Comparison of ENCODE assay signal across 1 cellular context in the genomic region with DNA sequence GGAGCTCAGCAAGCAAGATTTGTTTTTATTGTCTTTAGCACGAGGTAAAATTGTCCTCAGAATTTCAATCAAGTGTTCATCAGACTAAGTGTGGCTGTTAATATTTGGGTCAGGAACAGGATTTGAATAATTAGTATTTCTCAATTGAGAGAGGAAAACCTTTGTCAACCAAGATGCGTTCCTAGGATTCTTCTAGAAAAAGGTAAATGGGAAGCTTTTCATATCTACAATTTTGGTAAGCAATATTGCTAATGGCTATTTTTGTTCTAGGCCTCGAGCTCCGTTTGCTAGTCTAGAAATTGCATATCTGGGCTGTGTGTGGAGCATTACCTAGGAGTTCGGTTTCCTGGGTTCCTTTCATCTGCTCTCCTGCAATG.
TF ChIP-seq lines count a peak whose summit lies in the region.

No MANE protein-coding gene starts in this region.

TF ChIP-seq in GM23338, 12 proteins besides CTCF, POLR2A, EP300 and RAD21 (continued from another document):
- TF ChIP-seq, protein P1, sequence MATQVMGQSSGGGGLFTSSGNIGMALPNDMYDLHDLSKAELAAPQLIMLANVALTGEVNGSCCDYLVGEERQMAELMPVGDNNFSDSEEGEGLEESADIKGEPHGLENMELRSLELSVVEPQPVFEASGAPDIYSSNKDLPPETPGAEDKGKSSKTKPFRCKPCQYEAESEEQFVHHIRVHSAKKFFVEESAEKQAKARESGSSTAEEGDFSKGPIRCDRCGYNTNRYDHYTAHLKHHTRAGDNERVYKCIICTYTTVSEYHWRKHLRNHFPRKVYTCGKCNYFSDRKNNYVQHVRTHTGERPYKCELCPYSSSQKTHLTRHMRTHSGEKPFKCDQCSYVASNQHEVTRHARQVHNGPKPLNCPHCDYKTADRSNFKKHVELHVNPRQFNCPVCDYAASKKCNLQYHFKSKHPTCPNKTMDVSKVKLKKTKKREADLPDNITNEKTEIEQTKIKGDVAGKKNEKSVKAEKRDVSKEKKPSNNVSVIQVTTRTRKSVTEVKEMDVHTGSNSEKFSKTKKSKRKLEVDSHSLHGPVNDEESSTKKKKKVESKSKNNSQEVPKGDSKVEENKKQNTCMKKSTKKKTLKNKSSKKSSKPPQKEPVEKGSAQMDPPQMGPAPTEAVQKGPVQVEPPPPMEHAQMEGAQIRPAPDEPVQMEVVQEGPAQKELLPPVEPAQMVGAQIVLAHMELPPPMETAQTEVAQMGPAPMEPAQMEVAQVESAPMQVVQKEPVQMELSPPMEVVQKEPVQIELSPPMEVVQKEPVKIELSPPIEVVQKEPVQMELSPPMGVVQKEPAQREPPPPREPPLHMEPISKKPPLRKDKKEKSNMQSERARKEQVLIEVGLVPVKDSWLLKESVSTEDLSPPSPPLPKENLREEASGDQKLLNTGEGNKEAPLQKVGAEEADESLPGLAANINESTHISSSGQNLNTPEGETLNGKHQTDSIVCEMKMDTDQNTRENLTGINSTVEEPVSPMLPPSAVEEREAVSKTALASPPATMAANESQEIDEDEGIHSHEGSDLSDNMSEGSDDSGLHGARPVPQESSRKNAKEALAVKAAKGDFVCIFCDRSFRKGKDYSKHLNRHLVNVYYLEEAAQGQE (IDR thresholded peaks at IDR 0.05; ENCODE audit: unreplicated experiment): no peak
- TF ChIP-seq ZNF331 (CRISPR knock-in tag; IDR thresholded peaks at IDR 0.05; ENCODE audit: low read depth): no peak
- TF ChIP-seq STAT1 (IDR thresholded peaks at IDR 0.05; ENCODE audit: unreplicated experiment): no peak
- TF ChIP-seq CREB1 (CRISPR knock-in tag; IDR thresholded peaks at IDR 0.05; ENCODE audit: low read depth): no peak
- no peak for TF ChIP-seq ZNF114 (CRISPR knock-in tag; IDR thresholded peaks at IDR 0.05)
- TF ChIP-seq, protein P2, sequence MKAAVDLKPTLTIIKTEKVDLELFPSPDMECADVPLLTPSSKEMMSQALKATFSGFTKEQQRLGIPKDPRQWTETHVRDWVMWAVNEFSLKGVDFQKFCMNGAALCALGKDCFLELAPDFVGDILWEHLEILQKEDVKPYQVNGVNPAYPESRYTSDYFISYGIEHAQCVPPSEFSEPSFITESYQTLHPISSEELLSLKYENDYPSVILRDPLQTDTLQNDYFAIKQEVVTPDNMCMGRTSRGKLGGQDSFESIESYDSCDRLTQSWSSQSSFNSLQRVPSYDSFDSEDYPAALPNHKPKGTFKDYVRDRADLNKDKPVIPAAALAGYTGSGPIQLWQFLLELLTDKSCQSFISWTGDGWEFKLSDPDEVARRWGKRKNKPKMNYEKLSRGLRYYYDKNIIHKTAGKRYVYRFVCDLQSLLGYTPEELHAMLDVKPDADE (IDR thresholded peaks at IDR 0.05): no peak
- no peak for TF ChIP-seq JUNB (IDR thresholded peaks at IDR 0.05; ENCODE audit: unreplicated experiment)
